Comparison of ENCODE assay signal across 13 cellular contexts in genomic region chr3:45123841-45124269, GRCh38. TPM values are rescaled to one million over a fixed set of nuclear protein-coding genes. Genes with fewer than 3 reads are reported as not detected.
A peak's percentile ranks its signal among the peaks of the same experiment; 100 is the strongest.
DNase-seq lines count a peak whose midpoint lies in the region; FAIRE-seq and TF ChIP-seq lines count a peak whose summit lies in the region.
"Had no signal": no experiment of that assay in that cellular context is flagged by ENCODE, and none has a peak within 500 bp of the region (broad histone marks: within the 10 kb centered on the region; RNA-seq: fewer than 3 reads in every experiment).

No MANE protein-coding gene starts in this region.

- H2AFZ ChIP-seq in mesenchymal stem cell (ENCODE audit: low read depth, low read length), result no peak overlapping the region

- H3K4me1 ChIP-seq in mesenchymal stem cell (ENCODE audit: control insufficient read depth, insufficient read depth, low read depth, low read length), result peaks cover 25% of the 10 kb centered on the region

- H3K9ac ChIP-seq in mesenchymal stem cell (ENCODE audit: low read length), result peak overlapping the region; percentile 82

- no peaks in the 10 kb centered on the region for H3K36me3 ChIP-seq in brain microvascular endothelial cell (replicated peaks)
- H3K36me3 ChIP-seq in mesenchymal stem cell (ENCODE audit: control insufficient read depth in 1 of 2, insufficient read depth in 2 of 2, low read depth in 1 of 2, low read length in 2 of 2), result peaks cover 8 to 14% of the 10 kb centered on the region in 2 experiments

- WGBS in mesenchymal stem cell, result no CpG with 5 or more reads among the region's 2 CpGs

- peak overlapping the region; percentile 98 for H2BK5ac ChIP-seq in mesenchymal stem cell (ENCODE audit: low read depth, low read length, poor library complexity, severe bottlenecking)

- peak overlapping the region; percentile 100 for H2AK5ac ChIP-seq in mesenchymal stem cell (ENCODE audit: low read length, severe bottlenecking)

- H3K27ac ChIP-seq in brain microvascular endothelial cell (peak overlapping the region; percentile 31), mesenchymal stem cell (ENCODE audit: low read length, poor library complexity, severe bottlenecking) (peak overlapping the region; percentile 100)
- H3K27ac ChIP-seq: VCaP had no signal

- peaks cover 10% of the 10 kb centered on the region for H3K79me1 ChIP-seq in mesenchymal stem cell (replicated peaks; ENCODE audit: low read length, poor library complexity, severe bottlenecking)

- H3K23ac ChIP-seq in mesenchymal stem cell (ENCODE audit: low read length in 2 of 2), result no peak overlapping the region

- H4K8ac ChIP-seq in mesenchymal stem cell (ENCODE audit: low read length), result no peak overlapping the region

- FAIRE-seq in HTR-8/SVneo (lab: Jason Lieb, UNC), result no peak
- FAIRE-seq: islet of Langerhans had no signal

- TF ChIP-seq CTCF in brain microvascular endothelial cell (IDR thresholded peaks at IDR 0.05; ENCODE audit: low read depth, low read length, missing control alignments), result no peak

- no peak overlapping the region for H3K4me2 ChIP-seq in mesenchymal stem cell (ENCODE audit: low read length, poor library complexity, severe bottlenecking)

- DNase-seq in AG08395 (ENCODE audit: low spot score) (peak; percentile 84), HTR-8/SVneo (ENCODE audit: insufficient read length, low spot score) (peak; percentile 26), brain microvascular endothelial cell (no peak), mesenchymal stem cell (peak; percentile 92), D341Med (ENCODE audit: low spot score) (no peak), pons (ENCODE audit: low spot score) (no peak)
- DNase-seq in stimulated activated CD4-positive, alpha-beta T cell treated with anti-CD3 and anti-CD28 coated beads, Interleukin-2, amount 100 ng/mL, for 24 hours, result no peak
- no peak for DNase-seq in effector CD4-positive, alpha-beta T cell
- DNase-seq: anterior cingulate cortex; DMS 273 treated with DMSO at 0.1 percent for 48 hours; stimulated activated CD4-positive, alpha-beta T cell treated with anti-CD3 and anti-CD28 coated beads, Interleukin-15, amount 100 ng/mL, for 24 hours had no signal

- no peak overlapping the region for H3K14ac ChIP-seq in mesenchymal stem cell (ENCODE audit: low read length in 2 of 2)

- in situ Hi-C loops in brain microvascular endothelial cell (cut with HindIII; ENCODE audit: low pct_ligation_motif_present, low sequenced_read_pairs), result no loop called here

- H2BK12ac ChIP-seq in mesenchymal stem cell (ENCODE audit: low read length in 2 of 2), result peak overlapping the region; percentile 64 to 86

- H2BK120ac ChIP-seq in mesenchymal stem cell (ENCODE audit: low read depth, low read length), result no peak overlapping the region

- H3K27me3 ChIP-seq in brain microvascular endothelial cell (replicated peaks) (no peaks in the 10 kb centered on the region), mesenchymal stem cell (ENCODE audit: control insufficient read depth in 1 of 2, insufficient read depth in 1 of 2, low read length in 2 of 2) (no peaks in the 10 kb centered on the region)

- no peak overlapping the region for H2BK15ac ChIP-seq in mesenchymal stem cell (ENCODE audit: low read depth, poor library complexity, severe bottlenecking)

- peak overlapping the region; percentile 2 to 35 for H3K4ac ChIP-seq in mesenchymal stem cell (ENCODE audit: low read depth in 1 of 2, low read length in 2 of 2)

- peak overlapping the region; percentile 64 for H4K91ac ChIP-seq in mesenchymal stem cell (ENCODE audit: low read length)

- H3K4me3 ChIP-seq in brain microvascular endothelial cell (ENCODE audit: low read depth, low read length) (no peak overlapping the region), mesenchymal stem cell (ENCODE audit: insufficient read depth in 1 of 2, low read depth in 1 of 2, low read length in 2 of 2) (peak overlapping the region in 1 of 2 experiments; percentile 5)

- no peaks in the 10 kb centered on the region for H3K9me3 ChIP-seq in mesenchymal stem cell (ENCODE audit: control insufficient read depth, low read length)

- H3K18ac ChIP-seq in mesenchymal stem cell (ENCODE audit: low read depth in 1 of 2, low read length in 2 of 2), result peak overlapping the region; percentile 61 to 80

RNA-seq across cellular contexts. Expression of gene CDCP1, which starts 22.3 kb away (rescaled TPM):
- polyA plus RNA-seq in mesenchymal stem cell (2013, experiment 1 of 2), result 71.6 TPM
- polyA plus RNA-seq in mesenchymal stem cell (2013, experiment 2 of 2), result 71.5 TPM

Comparison
In these comparisons a context has a peak if more than half of its experiments do, and no peak if none do; other contexts are left out.
1. DNase-seq: peak in AG08395 (single experiment), HTR-8/SVneo (single experiment) and mesenchymal stem cell (single experiment); none in brain microvascular endothelial cell (single experiment), stimulated activated CD4-positive, alpha-beta T cell treated with anti-CD3 and anti-CD28 coated beads, Interleukin-2, amount 100 ng/mL, for 24 hours (0 of 2), D341Med (single experiment), effector CD4-positive, alpha-beta T cell (single experiment) and pons (single experiment).